ENCODE assay signal across 29 cellular contexts in the genomic region with DNA sequence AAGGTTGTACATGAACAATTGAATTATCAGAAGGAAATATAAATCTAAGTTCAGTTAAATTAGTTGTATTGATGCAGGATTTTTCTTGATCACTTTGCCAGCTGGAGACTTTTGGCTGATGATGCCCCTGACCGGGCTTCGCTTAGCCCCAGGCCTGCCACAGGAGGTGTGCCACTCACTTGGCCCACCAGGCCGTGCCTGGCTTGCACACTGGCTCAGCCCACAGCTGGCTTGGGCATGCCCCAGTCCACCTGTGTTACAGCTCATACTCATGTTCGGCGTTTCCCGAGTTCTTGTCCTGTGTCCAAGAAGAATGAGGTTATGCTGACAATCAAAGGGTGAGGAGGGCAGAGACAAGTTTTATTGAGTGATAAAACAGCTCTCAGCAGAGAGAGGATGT.
"Had no signal": no experiment of that assay in that cellular context is flagged by ENCODE, and none has a peak within 500 bp of the region (broad histone marks: within the 10 kb centered on the region; RNA-seq: fewer than 3 reads in every experiment).

No MANE protein-coding gene starts in this region.

- H3K36me3 Mint-ChIP-seq: immature natural killer cell had no signal

- H3K79me2 ChIP-seq: hepatocyte had no signal

- H3K4me1 Mint-ChIP-seq: immature natural killer cell had no signal

- H3K9me3 Mint-ChIP-seq: dendritic cell treated with granulocyte-macrophage colony-stimulating factor and Interleukin-4, amounts not matched to agents 40 ng/mL and 50 ng/mL, for 4 days; endodermal cell had no signal

- H3K4me1 ChIP-seq: colonic mucosa, esophagus squamous epithelium, gastrocnemius medialis, left ventricle myocardium inferior, lower lobe of right lung had no signal

- H2AFZ ChIP-seq: hepatocyte had no signal

- H3K36me3 ChIP-seq: colonic mucosa, esophagus squamous epithelium, gastrocnemius medialis, left ventricle myocardium inferior, lower lobe of right lung had no signal

- ATAC-seq: effector memory CD8-positive, alpha-beta T cell; esophagus mucosa; gastrocnemius medialis; left colon; left lobe of liver; lower lobe of right lung; mucosa of descending colon had no signal

- H3K27me3 Mint-ChIP-seq: dendritic cell treated with granulocyte-macrophage colony-stimulating factor and Interleukin-4, amounts not matched to agents 40 ng/mL and 50 ng/mL, for 4 days; effector memory CD8-positive, alpha-beta T cell had no signal

- DNase-seq: colonic mucosa; cortex of kidney; effector CD8-positive, alpha-beta T cell; effector memory CD8-positive, alpha-beta T cell; endodermal cell; erythroblast; esophagus squamous epithelium; foreskin fibroblast; foreskin melanocyte; gastrocnemius medialis; glutamatergic neuron; head of caudate nucleus; hypothalamus; immature natural killer cell; islet precursor cell; kidney; kidney glomerular epithelial cell; left colon; left ventricle myocardium inferior; lower lobe of right lung; mesenchymal stem cell; mucosa of descending colon had no signal

- FAIRE-seq: endometrium, kidney had no signal

- H3K9me3 ChIP-seq: colonic mucosa, esophagus squamous epithelium, gastrocnemius medialis, lower lobe of right lung, mucosa of descending colon had no signal

- H3K27ac ChIP-seq: colonic mucosa, epithelial cell of prostate, esophagus squamous epithelium, gastrocnemius medialis, hepatocyte, left ventricle myocardium inferior, lower lobe of right lung had no signal

- H3K27ac Mint-ChIP-seq: dendritic cell treated with granulocyte-macrophage colony-stimulating factor and Interleukin-4, amounts not matched to agents 40 ng/mL and 50 ng/mL, for 4 days; effector memory CD8-positive, alpha-beta T cell; endodermal cell; immature natural killer cell; mesothelial cell of epicardium had no signal

- H3K4me3 Mint-ChIP-seq: dendritic cell treated with granulocyte-macrophage colony-stimulating factor and Interleukin-4, amounts not matched to agents 40 ng/mL and 50 ng/mL, for 4 days; effector memory CD8-positive, alpha-beta T cell; endodermal cell; immature natural killer cell; mesothelial cell of epicardium had no signal

- H3K4me3 ChIP-seq: colonic mucosa, esophagus squamous epithelium, gastrocnemius medialis, hepatocyte, left ventricle myocardium inferior, lower lobe of right lung, mucosa of descending colon had no signal

- H3K4me2 ChIP-seq: hepatocyte had no signal

- H3K27me3 ChIP-seq: colonic mucosa, esophagus squamous epithelium, gastrocnemius medialis, hepatocyte had no signal
